10 cellular contexts compared by ENCODE assay signal in the genomic region with DNA sequence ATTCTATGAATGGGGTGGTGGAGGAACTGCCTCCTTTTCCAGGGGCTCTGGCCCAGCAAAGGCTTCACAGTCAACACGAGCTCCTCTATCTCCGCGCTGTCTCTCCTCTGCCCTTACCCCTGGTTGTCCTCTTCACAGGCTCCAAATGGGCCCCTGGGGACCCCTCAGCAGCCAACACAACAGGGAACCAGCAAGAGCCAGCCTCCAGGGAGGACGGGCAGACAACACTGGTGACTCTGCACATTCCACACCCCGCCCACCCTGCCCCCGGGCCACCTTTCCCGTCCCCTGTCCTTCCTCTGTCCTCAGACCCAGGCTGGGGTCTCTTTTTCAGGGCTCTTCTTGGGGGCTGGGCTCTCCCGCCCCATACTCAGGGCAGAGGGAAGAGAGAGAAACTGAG. TPM values are rescaled to one million over a fixed set of nuclear protein-coding genes. Genes with fewer than 3 reads are reported as not detected.
DNase-seq lines count a peak whose midpoint lies in the region; ATAC-seq and TF ChIP-seq lines count a peak whose summit lies in the region.
"Had no signal": no experiment of that assay in that cellular context is flagged by ENCODE, and none has a peak within 500 bp of the region (broad histone marks: within the 10 kb centered on the region; RNA-seq: fewer than 3 reads in every experiment).

No MANE protein-coding gene starts in this region.

- TF ChIP-seq CTCF in CD14-positive monocyte (IDR thresholded peaks at IDR 0.05) (no peak), IMR-90 (conservative IDR thresholded peaks at IDR 0.05; ENCODE audit: low read depth, low read length) (no peak), mammary epithelial cell (conservative IDR thresholded peaks at IDR 0.05 in 1 of 2, IDR thresholded peaks at IDR 0.05 in 1 of 2; ENCODE audit: extremely low read depth in 1 of 2, insufficient read depth in 1 of 2, low read depth in 1 of 2, low read length in 2 of 2) (no peak)

- BruUV-seq in IMR-90 (replicated peaks; lab: Mats Ljungman, UMichigan) (no TSS peak), mammary epithelial cell (replicated peaks; lab: Mats Ljungman, UMichigan) (no TSS peak)

- peak overlapping the region in 1 of 2 experiments; percentile 82; a peak in 1 of 4 replicates for H4K8ac ChIP-seq in IMR-90 (ENCODE audit: low read depth in 2 of 2, low read length in 2 of 2)

- 0 out of 2 replicates have a peak, but pooled peaks cover 3% of the 10 kb centered on the region for H3K9me1 ChIP-seq in IMR-90 (ENCODE audit: insufficient read depth, low read length)

- H3K79me2 ChIP-seq in mammary epithelial cell (ENCODE audit: insufficient read depth, low read length): no peaks in the 10 kb centered on the region

- H3K36me3 ChIP-seq in IMR-90 (ENCODE audit: control insufficient read depth, insufficient read depth, low read length) (no peaks in the 10 kb centered on the region), mammary epithelial cell (ENCODE audit: insufficient read depth, low read length) (no peaks in the 10 kb centered on the region)
- H3K36me3 ChIP-seq in naive thymus-derived CD4-positive, alpha-beta T cell (ENCODE audit: control insufficient read depth in 2 of 3, insufficient read depth in 3 of 3, low read length in 3 of 3): no peaks in the 10 kb centered on the region

- peaks cover 6 to 19% (median 11%) of the 10 kb centered on the region in 3 donors for H3K27me3 Mint-ChIP-seq in CD14-positive monocyte (ENCODE audit: low read depth in 3 of 3)
- H3K27me3 Mint-ChIP-seq in naive thymus-derived CD4-positive, alpha-beta T cell: peaks cover 6 to 22% (median 9%) of the 10 kb centered on the region in 5 donors

- dilution Hi-C loops in IMR-90 (cut with HindIII; ENCODE audit: low sequenced_read_pairs, unreplicated experiment) (no loop called here), mammary epithelial cell (cut with HindIII; ENCODE audit: low sequenced_read_pairs) (no loop called here)

- TF ChIP-seq POLR2A in IMR-90 (IDR thresholded peaks at IDR 0.05; ENCODE audit: low read depth, low read length): no peak

- TF ChIP-seq RAD21 in IMR-90 (IDR thresholded peaks at IDR 0.05; ENCODE audit: low read length): no peak

- no peaks in the 10 kb centered on the region for H3K79me1 ChIP-seq in IMR-90 (ENCODE audit: low read depth in 1 of 2, low read length in 2 of 2)

- H4K5ac ChIP-seq in IMR-90 (ENCODE audit: low read depth, low read length): no peak overlapping the region; the same call in 1 of the 2 replicates

- no peaks in the 10 kb centered on the region for H4K20me1 ChIP-seq in IMR-90 (ENCODE audit: insufficient read depth, low read length)
- no peaks in the 10 kb centered on the region for H4K20me1 ChIP-seq in mammary epithelial cell (ENCODE audit: insufficient read depth, low read length)

- H3K9me3 Mint-ChIP-seq in CD14-positive monocyte: no peaks in the 10 kb centered on the region
- no peaks in the 10 kb centered on the region for H3K9me3 Mint-ChIP-seq in naive thymus-derived CD4-positive, alpha-beta T cell

- WGBS in IMR-90 (ENCODE audit: extremely low coverage in 2 of 2, insufficient read length in 1 of 2), 2 experiments: no CpG with 5 or more reads among the region's 8 CpGs
- WGBS in mammary epithelial cell (ENCODE audit: low coverage, missing lambda C conversion rate): 11% methylated on average over 4 of the region's 8 CpGs

- DNase-seq in CD14-positive monocyte (ENCODE audit: low spot score) (no peak), IMR-90 (no peak), mammary epithelial cell (no peak), NCI-H2196 treated with DMSO at 0.1 percent for 48 hours (lab: John Stamatoyannopoulos, UW; ENCODE audit: unreplicated experiment) (no peak), SHP77 treated with DMSO at 0.1 percent for 48 hours (lab: John Stamatoyannopoulos, UW) (no peak)
- no peak for DNase-seq in naive thymus-derived CD4-positive, alpha-beta T cell

- H3K9me3 ChIP-seq in IMR-90 (ENCODE audit: control insufficient read depth, insufficient read depth, low read length): no peaks in the 10 kb centered on the region
- H3K9me3 ChIP-seq in mammary epithelial cell (replicated peaks; ENCODE audit: insufficient read depth, low read length): no peaks in the 10 kb centered on the region
- H3K9me3 ChIP-seq in naive thymus-derived CD4-positive, alpha-beta T cell (ENCODE audit: control insufficient read depth in 2 of 3, low read length in 3 of 3): no peaks in the 10 kb centered on the region

- H3K4me1 ChIP-seq in IMR-90 (ENCODE audit: control insufficient read depth, insufficient read depth, low read length): peaks cover 10% of the 10 kb centered on the region
- H3K4me1 ChIP-seq in mammary epithelial cell (ENCODE audit: insufficient read depth, low read length): peaks cover 39% of the 10 kb centered on the region
- peaks cover 8 to 28% of the 10 kb centered on the region in 2 donors for H3K4me1 ChIP-seq in naive thymus-derived CD4-positive, alpha-beta T cell (ENCODE audit: control insufficient read depth in 2 of 2, insufficient read depth in 2 of 2, low read length in 2 of 2)

- H3K4ac ChIP-seq in IMR-90 (ENCODE audit: low read depth, low read length): no peak overlapping the region

- H3K4me3 ChIP-seq in IMR-90 (ENCODE audit: insufficient read depth, low read depth, low read length) (no peak overlapping the region), mammary epithelial cell (replicated peaks in 1 of 3; ENCODE audit: insufficient read depth in 1 of 3, low read depth in 2 of 3, low read length in 3 of 3) (no peak overlapping the region)
- H3K4me3 ChIP-seq in naive thymus-derived CD4-positive, alpha-beta T cell (ENCODE audit: low read length): no peak overlapping the region

- peak overlapping the region; percentile 89 for H3K4me2 ChIP-seq in IMR-90 (ENCODE audit: low read depth, low read length)
- peak overlapping the region; percentile 26 for H3K4me2 ChIP-seq in mammary epithelial cell (ENCODE audit: insufficient read depth, low read depth, low read length)

- H3K4me1 Mint-ChIP-seq in CD14-positive monocyte: peaks cover 27% of the 10 kb centered on the region
- H3K4me1 Mint-ChIP-seq in naive thymus-derived CD4-positive, alpha-beta T cell: peaks cover 15 to 40% (median 30%) of the 10 kb centered on the region in 7 donors

- H2AK5ac ChIP-seq in IMR-90 (ENCODE audit: low read depth, low read length): no peak overlapping the region

- no peak overlapping the region; the same call in 1 of the 2 replicates for H3K18ac ChIP-seq in IMR-90 (ENCODE audit: low read depth, low read length)

- no peaks in the 10 kb centered on the region for H3K36me3 Mint-ChIP-seq in CD14-positive monocyte
- no peaks in the 10 kb centered on the region for H3K36me3 Mint-ChIP-seq in naive thymus-derived CD4-positive, alpha-beta T cell

- H2AFZ ChIP-seq in IMR-90 (replicated peaks; ENCODE audit: low read length, poor library complexity) (peak overlapping the region; percentile 92), mammary epithelial cell (ENCODE audit: low read depth, low read length) (peak overlapping the region; percentile 82)

- in situ Hi-C loops in IMR-90 (cut with MboI; ENCODE audit: low sequenced_read_pairs): no loop called here
- in situ Hi-C loops in mammary epithelial cell (cut with MboI; ENCODE audit: low sequenced_read_pairs in 2 of 2): no loop called here

- H2BK20ac ChIP-seq in IMR-90 (ENCODE audit: low read depth, low read length): no peak overlapping the region

- no peak overlapping the region for H3K14ac ChIP-seq in IMR-90 (replicated peaks; ENCODE audit: low read depth, low read length)

- H4K91ac ChIP-seq in IMR-90 (ENCODE audit: insufficient read depth, low read depth, low read length): no peak overlapping the region

- H2BK120ac ChIP-seq in IMR-90 (ENCODE audit: low read depth, low read length): no peak overlapping the region

- peaks cover 1% of the 10 kb centered on the region; the same call in 1 of the 2 replicates for H3K27me3 ChIP-seq in IMR-90 (ENCODE audit: control insufficient read depth, insufficient read depth, low read length)
- no peaks in the 10 kb centered on the region for H3K27me3 ChIP-seq in mammary epithelial cell (ENCODE audit: insufficient read depth, low read length)
- no peaks in the 10 kb centered on the region for H3K27me3 ChIP-seq in naive thymus-derived CD4-positive, alpha-beta T cell (ENCODE audit: control insufficient read depth in 2 of 2, insufficient read depth in 2 of 2, low read length in 2 of 2)

- H3K27ac ChIP-seq in IMR-90 (ENCODE audit: insufficient read depth, low read length): no peak overlapping the region
- no peak overlapping the region for H3K27ac ChIP-seq in mammary epithelial cell (ENCODE audit: insufficient read depth, low read depth, low read length)
- H3K27ac ChIP-seq in naive thymus-derived CD4-positive, alpha-beta T cell (ENCODE audit: low read depth, low read length): no peak overlapping the region
- H3K27ac ChIP-seq: VCaP had no signal

- H3K56ac ChIP-seq in IMR-90 (ENCODE audit: extremely low read depth, insufficient read depth, low read length): no peak overlapping the region

- ATAC-seq in IMR-90 (ENCODE audit: low read depth) (peak; percentile 21), HG03354 (IDR thresholded peaks at IDR 0.05; ENCODE audit: poor library complexity, severe bottlenecking, unreplicated experiment) (no peak), GM19351 (IDR thresholded peaks at IDR 0.05; ENCODE audit: unreplicated experiment) (no peak)
- ATAC-seq in naive thymus-derived CD4-positive, alpha-beta T cell: peak; percentile 3

- no peak overlapping the region for H2BK15ac ChIP-seq in IMR-90 (ENCODE audit: low read depth, low read length)

- no peak overlapping the region for H2BK5ac ChIP-seq in IMR-90 (ENCODE audit: low read depth, low read length, poor library complexity, severe bottlenecking)

- POLR2A ChIA-PET in IMR-90 (lab: Charles Lee; ENCODE audit: unreplicated experiment): no interaction called here
- POLR2A ChIA-PET in naive thymus-derived CD4-positive, alpha-beta T cell (lab: Charles Lee): interaction anchor here (2.0 kb wide), 1 partner anchor 65 kb away, joined by 10 read pairs; no protein-coding TSS in a partner anchor

- H3K9ac ChIP-seq in IMR-90 (ENCODE audit: low read depth, low read length) (no peak overlapping the region), mammary epithelial cell (ENCODE audit: insufficient read depth, low read length) (no peak overlapping the region)

- H3K4me3 Mint-ChIP-seq in CD14-positive monocyte: peak overlapping the region; percentile 63 to 78
- peak overlapping the region in 8 of 10 donors; percentile 52 to 73 (median 65) for H3K4me3 Mint-ChIP-seq in naive thymus-derived CD4-positive, alpha-beta T cell

- peak overlapping the region; percentile 28 to 91 (median 74) for H3K27ac Mint-ChIP-seq in CD14-positive monocyte
- peak overlapping the region in 2 of 9 donors; percentile 26 to 51 for H3K27ac Mint-ChIP-seq in naive thymus-derived CD4-positive, alpha-beta T cell

- CTCF ChIA-PET in IMR-90 (lab: Yijun Ruan, JAX): interaction anchor here (0.9 to 4.9 kb wide), 6 partner anchors 14 to 75 kb away, joined by 3 to 88 read pairs (median 4); no protein-coding TSS in a partner anchor
- CTCF ChIA-PET in mammary epithelial cell (lab: Charles Lee; ENCODE audit: low non-redundant PET): interaction anchor here (0.7 to 3.8 kb wide), 3 partner anchors 20 to 65 kb away, joined by 5 to 45 read pairs (median 7); no protein-coding TSS in a partner anchor
- CTCF ChIA-PET in naive thymus-derived CD4-positive, alpha-beta T cell (lab: Charles Lee): interaction anchor here (0.9 to 11.4 kb wide), 5 partner anchors 11 to 66 kb away, joined by 3 to 292 read pairs (median 8); partner anchors contain the start of gene ETV3

- intact Hi-C loops in CD14-positive monocyte (cut with micrococcal nuclease) (loop anchor here (1.0 to 2.0 kb wide), 3 partner anchors 57 to 66 kb away; partner anchors contain the start of gene ETV3L (in 1 of the 2)), IMR-90 (cut with micrococcal nuclease) (loop anchor here (1.0 kb wide), 1 partner anchor 65 kb away; no protein-coding TSS in a partner anchor), mammary epithelial cell (cut with micrococcal nuclease) (loop anchor here (1.0 kb wide), 2 partner anchors 17 to 65 kb away; partner anchors contain the start of gene ETV3)
- intact Hi-C loops in naive thymus-derived CD4-positive, alpha-beta T cell (cut with micrococcal nuclease): loop anchor here (1.0 to 2.0 kb wide), 4 partner anchors 16 to 245 kb away; partner anchors contain the start of gene ETV3 (in 1 of the 2)

- H2AK9ac ChIP-seq in IMR-90 (replicated peaks; ENCODE audit: low read depth, low read length, poor library complexity): peak overlapping the region; percentile 33

- H3K23ac ChIP-seq in IMR-90 (ENCODE audit: low read depth, low read length): no peak overlapping the region

RNA-seq across cellular contexts. Expression of gene ETV3, which starts 17.5 kb away (rescaled TPM):
- 1 to 10 TPM; 4.8 to 6.3 TPM for polyA plus RNA-seq in CD14-positive monocyte
- total RNA-seq in IMR-90 (2012; rRNA removed): 14.7 and 21.1 TPM in 2 replicates
- polyA plus RNA-seq in IMR-90 (2012; rRNA removed): 6.4 and 6.8 TPM in 2 replicates
- 2.9 and 4.0 TPM in 2 replicates for polyA plus RNA-seq in IMR-90 (2012; cell fraction: cytosol; rRNA removed)
- polyA plus RNA-seq in IMR-90 (2012; cell fraction: nucleus; rRNA removed; ENCODE audit: low replicate concordance): 10.0 and 112 TPM in 2 replicates
- total RNA-seq in mammary epithelial cell: 10 to 100 TPM; 20.5 to 34.1 TPM
- 11.4 TPM for polyA plus RNA-seq in mammary epithelial cell
- 27.6 TPM for polyA minus RNA-seq in mammary epithelial cell
- total RNA-seq in naive thymus-derived CD4-positive, alpha-beta T cell: 10 to 100 TPM; 31.5 to 72.4 (median 53.3) TPM
- polyA plus RNA-seq in naive thymus-derived CD4-positive, alpha-beta T cell: 1 to 10 TPM; 4.5 to 5.7 TPM

RNA-seq across cellular contexts. Expression of gene ETV3L, which starts 56.0 kb away (rescaled TPM):
- polyA plus RNA-seq in CD14-positive monocyte: under 1 TPM in 1 of 2 donors, not detected in 1; 0.26 TPM
- total RNA-seq in IMR-90 (2012; rRNA removed): not detected in 2 replicates
- not detected in 2 replicates for polyA plus RNA-seq in IMR-90 (2012; rRNA removed)
- polyA plus RNA-seq in IMR-90 (2012; cell fraction: cytosol; rRNA removed): not detected in 2 replicates
- polyA plus RNA-seq in IMR-90 (2012; cell fraction: nucleus; rRNA removed; ENCODE audit: low replicate concordance): 0.03 and 0.10 TPM in 2 replicates
- total RNA-seq in mammary epithelial cell: not detected
- not detected for polyA plus RNA-seq in mammary epithelial cell
- not detected for polyA minus RNA-seq in mammary epithelial cell
- total RNA-seq in naive thymus-derived CD4-positive, alpha-beta T cell: not detected
- polyA plus RNA-seq in naive thymus-derived CD4-positive, alpha-beta T cell: not detected
- total RNA-seq: epithelial cell of proximal tubule had no signal

Comparison
In these comparisons a context has a peak if more than half of its experiments do, and no peak if none do; other contexts are left out.
1. ATAC-seq: peak in IMR-90 (single experiment) and naive thymus-derived CD4-positive, alpha-beta T cell (single experiment); none in HG03354 (single experiment) and GM19351 (single experiment).